In the genomic region with DNA sequence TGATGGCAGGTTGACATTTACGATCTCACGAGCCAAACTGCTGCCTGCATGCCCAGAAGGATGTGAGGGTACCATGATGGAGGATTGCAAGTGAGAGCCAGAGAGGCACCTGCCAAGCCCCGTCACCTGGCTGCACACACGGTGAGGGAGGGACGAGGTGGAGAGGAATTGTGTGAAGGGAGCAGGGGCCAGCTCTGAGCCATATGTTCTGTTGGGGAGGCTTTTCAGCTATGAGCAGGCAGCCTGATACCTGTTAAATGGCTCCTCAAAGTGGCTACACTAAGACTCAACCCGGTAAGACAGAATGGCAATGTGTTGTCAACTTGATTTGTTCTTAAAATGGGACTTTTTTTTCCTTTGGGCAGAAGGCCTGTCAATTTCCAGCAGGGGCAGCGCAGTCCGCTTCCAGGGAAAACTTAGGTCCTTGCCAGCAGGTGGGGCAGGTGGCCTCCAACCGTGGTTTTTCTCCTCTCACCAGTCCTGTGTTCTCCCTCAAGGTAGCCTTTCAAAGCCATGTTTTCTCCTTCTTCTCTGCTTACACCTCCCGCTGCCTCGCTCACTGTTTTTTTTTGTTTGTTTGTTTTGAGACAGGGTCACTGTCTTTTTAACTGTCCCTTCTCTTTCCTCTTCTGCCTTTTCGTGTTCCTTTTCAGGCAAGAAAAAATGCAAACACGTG, we compare ENCODE assay signal across 8 cellular contexts. TPM values are rescaled to one million over a fixed set of nuclear protein-coding genes. Genes with fewer than 3 reads are reported as not detected.
DNase-seq lines count a peak whose midpoint lies in the region; ATAC-seq, FAIRE-seq and TF ChIP-seq lines count a peak whose summit lies in the region.

No MANE protein-coding gene starts in this region.

- CTCF ChIA-PET in A549 (lab: Yijun Ruan, JAX), result interaction anchor here (0.6 to 2.0 kb wide), 7 partner anchors 18 to 236 kb away, joined by 3 to 11 read pairs (median 3); no protein-coding TSS in a partner anchor

- TF ChIP-seq RAD21 in A549 (conservative IDR thresholded peaks at IDR 0.05 in 1 of 2, IDR thresholded peaks at IDR 0.05 in 1 of 2), result peak; percentile 46 to 61; a peak in 4 of 5 replicates

- peak; percentile 46 for TF ChIP-seq CTCF in A549 (IDR thresholded peaks at IDR 0.05)

- ATAC-seq in A549 (peak; percentile 86 to 95), HG02885 (IDR thresholded peaks at IDR 0.05; ENCODE audit: poor library complexity, unreplicated experiment) (no peak)
- ATAC-seq in activated CD4-positive, CD25-positive, alpha-beta regulatory T cell treated with anti-CD3 and anti-CD28 coated beads, Interleukin-2, amount 50 U/mL, for 24 hours, result no peak

- H3K4me2 ChIP-seq in A549, result no peak overlapping the region

- TF ChIP-seq POLR2A in A549 (IDR thresholded peaks at IDR 0.05; ENCODE audit: low read length), result no peak

- no peak overlapping the region for H3K4me3 ChIP-seq in A549

- H3K4me1 ChIP-seq in A549, result peaks cover 9% of the 10 kb centered on the region; the same call in 1 of the 3 replicates

- peak; percentile 58 to 69 for DNase-seq in A549 (ENCODE audit: low read depth in 1 of 2, low spot score in 1 of 2)
- DNase-seq in HT1080 (ENCODE audit: low read depth), result peak; percentile 46
- DNase-seq in SHP77 (lab: John Stamatoyannopoulos, UW), result peak; percentile 45 to 69
- DNase-seq in kidney glomerular epithelial cell (lab: John Stamatoyannopoulos, UW), result peak; percentile 3
- DNase-seq in GOT3 (lab: John Stamatoyannopoulos, UW), result no peak
- no peak for DNase-seq in T-helper 1 cell

- no peak for TF ChIP-seq EP300 in A549 (IDR thresholded peaks at IDR 0.05)

- no peaks in the 10 kb centered on the region for H3K9me3 ChIP-seq in A549

- H3K27ac ChIP-seq in A549, result no peak overlapping the region

- POLR2A ChIA-PET in A549 (lab: Yijun Ruan, JAX), result no interaction called here

- 72% methylated on average over 13 of the region's 13 CpGs for WGBS in A549 (ENCODE audit: missing lambda C conversion rate)

- no peak for FAIRE-seq in A549 (lab: Jason Lieb, UNC)

TF ChIP-seq in A549, 52 proteins besides CTCF, POLR2A, EP300 and RAD21:
- TF ChIP-seq, protein P1, sequence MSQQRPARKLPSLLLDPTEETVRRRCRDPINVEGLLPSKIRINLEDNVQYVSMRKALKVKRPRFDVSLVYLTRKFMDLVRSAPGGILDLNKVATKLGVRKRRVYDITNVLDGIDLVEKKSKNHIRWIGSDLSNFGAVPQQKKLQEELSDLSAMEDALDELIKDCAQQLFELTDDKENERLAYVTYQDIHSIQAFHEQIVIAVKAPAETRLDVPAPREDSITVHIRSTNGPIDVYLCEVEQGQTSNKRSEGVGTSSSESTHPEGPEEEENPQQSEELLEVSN (IDR thresholded peaks at IDR 0.05; ENCODE audit: borderline replicate concordance, low read depth), result no peak
- peak; percentile 53; the same call in 2 of the 3 replicates for TF ChIP-seq SMC3 (IDR thresholded peaks at IDR 0.05)
TF ChIP-seq in A549: peak in this region for 1.

RNA-seq across cellular contexts. Expression of a gene that starts 57.7 kb away (rescaled TPM):
- polyA plus RNA-seq in A549 (2011; rRNA removed) (8.8 and 11.4 TPM in 2 replicates), A549 (2017; fragmentation: RNase III; extraction: RNeasy Plus Mini Kit Qiagen cat#74134 plus additional on column Dnase treatment) (4.8 to 6.0 TPM (median 5.9 TPM) in 3 replicates)
- polyA plus RNA-seq in A549 (2012; cell fraction: cytosol; rRNA removed), result 3.3 and 5.1 TPM in 2 replicates
- 3.2 and 3.7 TPM in 2 replicates for polyA plus RNA-seq in A549 (2012; cell fraction: nucleus; rRNA removed)
- 2.1 and 3.2 TPM in 2 replicates for polyA minus RNA-seq in A549 (2011; rRNA and poly(A)+ RNA removed)
- total RNA-seq in HT1080 (2014; rRNA removed; shearing (Covaris generic)), result 5.1 and 9.2 TPM in 2 replicates
- polyA plus RNA-seq in HT1080 (2015; cell fraction: cytosol; rRNA removed), result 5.0 and 6.7 TPM in 2 replicates
- polyA plus RNA-seq in HT1080 (2015; cell fraction: nucleus; rRNA removed), result 3.1 and 3.9 TPM in 2 replicates

Comparison
In these comparisons a context has a peak if more than half of its experiments do, and no peak if none do; other contexts are left out.
1. ATAC-seq: peak in A549 (2 of 2); none in HG02885 (single experiment) and activated CD4-positive, CD25-positive, alpha-beta regulatory T cell treated with anti-CD3 and anti-CD28 coated beads, Interleukin-2, amount 50 U/mL, for 24 hours (0 of 2).
2. DNase-seq: peak in A549 (2 of 2), HT1080 (single experiment), SHP77 (2 of 2) and kidney glomerular epithelial cell (single experiment); none in GOT3 (single experiment) and T-helper 1 cell (0 of 5).